In genomic region chr9:126131066-126132010, GRCh38 we compare ENCODE assay signal across 27 cellular contexts.
DNase-seq lines count a peak whose midpoint lies in the region; ATAC-seq, FAIRE-seq and TF ChIP-seq lines count a peak whose summit lies in the region.
"Had no signal": no experiment of that assay in that cellular context is flagged by ENCODE, and none has a peak within 500 bp of the region (broad histone marks: within the 10 kb centered on the region; RNA-seq: fewer than 3 reads in every experiment).

No MANE protein-coding gene starts in this region.

- ATAC-seq in activated CD8-positive, alpha-beta T cell treated with anti-CD3 and anti-CD28 coated beads, Interleukin-2, amount 10 ng/mL, durations not matched to agents 7 days and 5 days, result no peak
- no peak for ATAC-seq in activated CD8-positive, alpha-beta T cell treated with anti-CD3 and anti-CD28 coated beads for 36 hours
- ATAC-seq in lung (ENCODE audit: insufficient read depth, low FRiP score) (no peak), GM18858 (IDR thresholded peaks at IDR 0.05; ENCODE audit: unreplicated experiment) (no peak)
- ATAC-seq: gastrocnemius medialis, left cardiac atrium had no signal

- FAIRE-seq in small intestine (lab: Jason Lieb, UNC), result no peak

- 75 to 78% methylated on average over 16 of the region's 16 CpGs for WGBS in lung, 2 donors
- WGBS in stomach, 5 donors, result 71 to 78% (median 72%) methylated on average over 15 to 16 of the region's 16 CpGs
- WGBS in small intestine, 3 donors, result 61 to 77% (median 72%) methylated on average over 15 to 16 of the region's 16 CpGs

- CTCF ChIA-PET in activated CD8-positive, alpha-beta T cell treated with anti-CD3 and anti-CD28 coated beads, Interleukin-2, amount 10 ng/mL, durations not matched to agents 7 days and 5 days (lab: Charles Lee), result no interaction called here
- CTCF ChIA-PET in activated CD8-positive, alpha-beta T cell treated with anti-CD3 and anti-CD28 coated beads for 36 hours (lab: Charles Lee), result no interaction called here

- POLR2A ChIA-PET in activated CD8-positive, alpha-beta T cell treated with anti-CD3 and anti-CD28 coated beads, Interleukin-2, amount 10 ng/mL, durations not matched to agents 7 days and 5 days (lab: Charles Lee), result no interaction called here
- POLR2A ChIA-PET in activated CD8-positive, alpha-beta T cell treated with anti-CD3 and anti-CD28 coated beads for 36 hours (lab: Charles Lee), result interaction anchor here (0.6 kb wide), 1 partner anchor 74 kb away, joined by 3 read pairs; no protein-coding TSS in a partner anchor

- H3K4me3 ChIP-seq in lung, result no peak overlapping the region
- H3K4me3 ChIP-seq in stomach, result no peak overlapping the region
- no peak overlapping the region for H3K4me3 ChIP-seq in small intestine (ENCODE audit: low read depth in 1 of 2, low read length in 2 of 2)
- H3K4me3 ChIP-seq: ascending aorta; BLaER1 treated with 17β-estradiol and CSF1 and Interleukin-3, amounts not matched to agents 10 nM and 100 nM; gastrocnemius medialis; SJSA1; skin epidermis; upper lobe of left lung had no signal

- no peaks in the 10 kb centered on the region for H3K27me3 ChIP-seq in lung (ENCODE audit: control insufficient read depth, insufficient read depth)
- H3K27me3 ChIP-seq in stomach, result peaks cover 0 to 18% (median 7%) of the 10 kb centered on the region in 3 donors
- peaks cover 0 to 3% of the 10 kb centered on the region in 2 donors for H3K27me3 ChIP-seq in small intestine (ENCODE audit: control insufficient read depth in 2 of 2, insufficient read depth in 2 of 2, low read length in 2 of 2)
- H3K27me3 ChIP-seq: ascending aorta; BLaER1 treated with 17β-estradiol and CSF1 and Interleukin-3, amounts not matched to agents 10 nM and 100 nM; upper lobe of left lung had no signal

- no peak for TF ChIP-seq CTCF in activated CD8-positive, alpha-beta T cell treated with anti-CD3 and anti-CD28 coated beads for 36 hours (IDR thresholded peaks at IDR 0.05)
- TF ChIP-seq CTCF in lung (IDR thresholded peaks at IDR 0.05; ENCODE audit: control extremely low read depth, extremely low read depth) (no peak), stomach (IDR thresholded peaks at IDR 0.05) (no peak)

- no peaks in the 10 kb centered on the region for H3K4me1 Mint-ChIP-seq in activated CD8-positive, alpha-beta T cell treated with anti-CD3 and anti-CD28 coated beads, Interleukin-2, amount 10 ng/mL, durations not matched to agents 7 days and 5 days (ENCODE audit: low read depth)
- no peaks in the 10 kb centered on the region for H3K4me1 Mint-ChIP-seq in activated CD8-positive, alpha-beta T cell treated with anti-CD3 and anti-CD28 coated beads for 36 hours (ENCODE audit: low read depth)
- H3K4me1 Mint-ChIP-seq: activated B cell treated with CpG ODN at 0.5 μM for 24 hours; activated naive CD8-positive, alpha-beta T cell treated with anti-CD3 and anti-CD28 coated beads, Interleukin-2, amount 10 ng/mL, durations not matched to agents 7 days and 5 days; memory B cell had no signal

- peaks cover 9% of the 10 kb centered on the region for H3K27me3 Mint-ChIP-seq in activated CD8-positive, alpha-beta T cell treated with anti-CD3 and anti-CD28 coated beads, Interleukin-2, amount 10 ng/mL, durations not matched to agents 7 days and 5 days (ENCODE audit: low read depth)
- peaks cover 22% of the 10 kb centered on the region for H3K27me3 Mint-ChIP-seq in activated CD8-positive, alpha-beta T cell treated with anti-CD3 and anti-CD28 coated beads for 36 hours

- H3K9me3 ChIP-seq in lung (ENCODE audit: control insufficient read depth in 2 of 2, insufficient read depth in 1 of 2, low read length in 1 of 2), result peaks cover 5 to 7% of the 10 kb centered on the region in 2 donors
- peaks cover 0 to 7% (median 3%) of the 10 kb centered on the region in 4 donors for H3K9me3 ChIP-seq in stomach
- no peaks in the 10 kb centered on the region for H3K9me3 ChIP-seq in small intestine (ENCODE audit: control insufficient read depth, low read depth)
- H3K9me3 ChIP-seq: ascending aorta, gastrocnemius medialis, SJSA1 had no signal

- intact Hi-C loops in activated CD8-positive, alpha-beta T cell treated with anti-CD3 and anti-CD28 coated beads for 36 hours (cut with micrococcal nuclease), result no loop called here
- intact Hi-C loops in stomach (cut with DNase I; ENCODE audit: low total_unique reads), result no loop called here
- intact Hi-C loops in posterior cingulate gyrus (cut with DNase I), result no loop called here

- H3K4me3 Mint-ChIP-seq in activated CD8-positive, alpha-beta T cell treated with anti-CD3 and anti-CD28 coated beads, Interleukin-2, amount 10 ng/mL, durations not matched to agents 7 days and 5 days, result no peak overlapping the region
- H3K4me3 Mint-ChIP-seq in activated CD8-positive, alpha-beta T cell treated with anti-CD3 and anti-CD28 coated beads for 36 hours, result no peak overlapping the region
- H3K4me3 Mint-ChIP-seq: activated B cell treated with CpG ODN at 0.5 μM for 24 hours; activated naive CD8-positive, alpha-beta T cell treated with anti-CD3 and anti-CD28 coated beads, Interleukin-2, amount 10 ng/mL, durations not matched to agents 7 days and 5 days; HFFc6; memory B cell had no signal

- H3K36me3 ChIP-seq in lung (ENCODE audit: control insufficient read depth in 2 of 2, insufficient read depth in 2 of 2, low read length in 2 of 2), result no peaks in the 10 kb centered on the region
- H3K36me3 ChIP-seq in stomach, result no peaks in the 10 kb centered on the region
- no peaks in the 10 kb centered on the region for H3K36me3 ChIP-seq in small intestine (ENCODE audit: control insufficient read depth in 2 of 2, insufficient read depth in 2 of 2, low read length in 2 of 2)
- H3K36me3 ChIP-seq: ascending aorta, gastrocnemius medialis, SJSA1, upper lobe of left lung had no signal

- no peak for TF ChIP-seq EP300 in stomach (IDR thresholded peaks at IDR 0.05)

- H3K9me3 Mint-ChIP-seq in activated CD8-positive, alpha-beta T cell treated with anti-CD3 and anti-CD28 coated beads, Interleukin-2, amount 10 ng/mL, durations not matched to agents 7 days and 5 days (ENCODE audit: insufficient read depth), result no peaks in the 10 kb centered on the region
- no peaks in the 10 kb centered on the region for H3K9me3 Mint-ChIP-seq in activated CD8-positive, alpha-beta T cell treated with anti-CD3 and anti-CD28 coated beads for 36 hours

- TF ChIP-seq POLR2A in stomach (IDR thresholded peaks at IDR 0.05), result no peak

- peak; percentile 9 for DNase-seq in activated CD8-positive, alpha-beta T cell treated with anti-CD3 and anti-CD28 coated beads, Interleukin-2, amount 10 ng/mL, durations not matched to agents 7 days and 5 days
- DNase-seq in activated CD8-positive, alpha-beta T cell treated with anti-CD3 and anti-CD28 coated beads for 36 hours, result no peak
- DNase-seq in NCI-H69 (lab: John Stamatoyannopoulos, UW) (peak; percentile 96), lung (ENCODE audit: low spot score) (peak; percentile 20), stomach (peak; percentile 15), small intestine (no peak), posterior cingulate gyrus (no peak)
- DNase-seq: activated B cell treated with CpG ODN at 0.5 μM for 24 hours; activated CD4-positive, alpha-beta T cell treated with anti-CD3 and anti-CD28 coated beads, Interleukin-2, amount 50 U/mL, for 1 hour; activated gamma-delta T cell; activated naive CD8-positive, alpha-beta T cell treated with anti-CD3 and anti-CD28 coated beads, Interleukin-2, amount 10 ng/mL, durations not matched to agents 7 days and 5 days; activated T-cell treated with anti-CD3 and anti-CD28 coated beads for 4 hours; DMS79 treated with DMSO at 0.1 percent for 48 hours; gastrocnemius medialis; GF-D8; HFFc6; left cardiac atrium; NCI-H187; stimulated activated CD4-positive, alpha-beta T cell treated with anti-CD3 and anti-CD28 coated beads, Interleukin-1b, Interleukin-23, amount 100 ng/mL, for 48 hours; T-helper 1 cell; upper lobe of left lung had no signal

- H3K4me1 ChIP-seq in lung (ENCODE audit: control insufficient read depth in 2 of 2, insufficient read depth in 2 of 2, low read length in 2 of 2), result no peaks in the 10 kb centered on the region
- no peaks in the 10 kb centered on the region for H3K4me1 ChIP-seq in stomach
- H3K4me1 ChIP-seq in small intestine (ENCODE audit: control insufficient read depth in 2 of 2, insufficient read depth in 1 of 2, low read depth in 1 of 2, low read length in 1 of 2), result no peaks in the 10 kb centered on the region
- H3K4me1 ChIP-seq: ascending aorta; BLaER1 treated with 17β-estradiol and CSF1 and Interleukin-3, amounts not matched to agents 10 nM and 100 nM; gastrocnemius medialis; SJSA1; upper lobe of left lung had no signal

- H3K27ac Mint-ChIP-seq in activated CD8-positive, alpha-beta T cell treated with anti-CD3 and anti-CD28 coated beads, Interleukin-2, amount 10 ng/mL, durations not matched to agents 7 days and 5 days, result no peak overlapping the region
- no peak overlapping the region for H3K27ac Mint-ChIP-seq in activated CD8-positive, alpha-beta T cell treated with anti-CD3 and anti-CD28 coated beads for 36 hours
- H3K27ac Mint-ChIP-seq: activated B cell treated with CpG ODN at 0.5 μM for 24 hours; activated naive CD8-positive, alpha-beta T cell treated with anti-CD3 and anti-CD28 coated beads, Interleukin-2, amount 10 ng/mL, durations not matched to agents 7 days and 5 days; HFFc6; memory B cell had no signal

- no peak overlapping the region for H3K27ac ChIP-seq in lung (ENCODE audit: low read depth in 1 of 2, low read length in 1 of 2)
- no peak overlapping the region for H3K27ac ChIP-seq in stomach
- no peak overlapping the region for H3K27ac ChIP-seq in small intestine (ENCODE audit: low read depth in 1 of 2, low read length in 1 of 2)
- H3K27ac ChIP-seq: ascending aorta; BLaER1 treated with 17β-estradiol and CSF1 and Interleukin-3, amounts not matched to agents 10 nM and 100 nM; gastrocnemius medialis; SJSA1; skin epidermis; upper lobe of left lung had no signal

- no peaks in the 10 kb centered on the region for H3K36me3 Mint-ChIP-seq in activated CD8-positive, alpha-beta T cell treated with anti-CD3 and anti-CD28 coated beads, Interleukin-2, amount 10 ng/mL, durations not matched to agents 7 days and 5 days (ENCODE audit: low read depth)
- H3K36me3 Mint-ChIP-seq in activated CD8-positive, alpha-beta T cell treated with anti-CD3 and anti-CD28 coated beads for 36 hours (ENCODE audit: low read depth), result no peaks in the 10 kb centered on the region
- H3K36me3 Mint-ChIP-seq: activated naive CD8-positive, alpha-beta T cell treated with anti-CD3 and anti-CD28 coated beads, Interleukin-2, amount 10 ng/mL, durations not matched to agents 7 days and 5 days had no signal

Comparison
In these comparisons a context has a peak if more than half of its experiments do, and no peak if none do; other contexts are left out.
1. DNase-seq: peak in activated CD8-positive, alpha-beta T cell treated with anti-CD3 and anti-CD28 coated beads, Interleukin-2, amount 10 ng/mL, durations not matched to agents 7 days and 5 days (single experiment), NCI-H69 (single experiment), lung (single experiment) and stomach (single experiment); none in activated CD8-positive, alpha-beta T cell treated with anti-CD3 and anti-CD28 coated beads for 36 hours (single experiment), small intestine (single experiment) and posterior cingulate gyrus (0 of 10).